Comparison of ENCODE assay signal across 9 cellular contexts in genomic region chr14:20683125-20683895, GRCh38. TPM values are rescaled to one million over a fixed set of nuclear protein-coding genes. Genes with fewer than 3 reads are reported as not detected.
DNase-seq lines count a peak whose midpoint lies in the region; ATAC-seq lines count a peak whose summit lies in the region.
"Had no signal": no experiment of that assay in that cellular context is flagged by ENCODE, and none has a peak within 500 bp of the region (broad histone marks: within the 10 kb centered on the region; RNA-seq: fewer than 3 reads in every experiment).

No MANE protein-coding gene starts in this region.

- peak; percentile 23 for ATAC-seq in GM19463 (IDR thresholded peaks at IDR 0.05; ENCODE audit: unreplicated experiment)
- peak; percentile 42 for ATAC-seq in activated T-helper 17 cell treated with anti-CD3 and anti-CD28 coated beads, Interleukin-2, amount 50 U/mL, for 72 hours (replicated peaks)

- H3K27me3 Mint-ChIP-seq in CD4-positive, alpha-beta memory T cell: peaks cover 0 to 8% of the 10 kb centered on the region in 2 donors
- H3K27me3 Mint-ChIP-seq in activated T-helper 17 cell treated with anti-CD3 and anti-CD28 coated beads, Interleukin-2, amount 50 U/mL, for 72 hours: no peaks in the 10 kb centered on the region

- H3K4me3 Mint-ChIP-seq in CD4-positive, alpha-beta memory T cell: no peak overlapping the region
- H3K4me3 Mint-ChIP-seq in activated T-helper 17 cell treated with anti-CD3 and anti-CD28 coated beads, Interleukin-2, amount 50 U/mL, for 72 hours: no peak overlapping the region
- H3K4me3 Mint-ChIP-seq: brain had no signal

- intact Hi-C loops in CD4-positive, alpha-beta memory T cell (cut with micrococcal nuclease): loop anchor here (1.0 to 5.0 kb wide), 9 partner anchors 50 to 699 kb away; partner anchors contain the start of genes APEX1, HNRNPC, PARP2 and PIP4P1

- no peaks in the 10 kb centered on the region for H3K36me3 Mint-ChIP-seq in CD4-positive, alpha-beta memory T cell
- H3K36me3 Mint-ChIP-seq in activated T-helper 17 cell treated with anti-CD3 and anti-CD28 coated beads, Interleukin-2, amount 50 U/mL, for 72 hours (ENCODE audit: low read depth): no peaks in the 10 kb centered on the region
- H3K36me3 Mint-ChIP-seq: brain had no signal

- no peaks in the 10 kb centered on the region for H3K36me3 ChIP-seq in CD4-positive, alpha-beta memory T cell (ENCODE audit: insufficient read depth, low read length)
- H3K36me3 ChIP-seq in neuron (ENCODE audit: insufficient read depth, low read length): no peaks in the 10 kb centered on the region

- H3K27ac ChIP-seq in CD4-positive, alpha-beta memory T cell (ENCODE audit: low read depth, low read length): peak overlapping the region; percentile 91

- peak overlapping the region; percentile 86 for H2AFZ ChIP-seq in neuron (ENCODE audit: low read depth, low read length)

- no peaks in the 10 kb centered on the region for H3K9me3 ChIP-seq in CD4-positive, alpha-beta memory T cell (ENCODE audit: control insufficient read depth in 1 of 2, low read length in 2 of 2)
- H3K9me3 ChIP-seq in neuron (ENCODE audit: low read length): no peaks in the 10 kb centered on the region

- H3K27ac Mint-ChIP-seq in CD4-positive, alpha-beta memory T cell: no peak overlapping the region
- no peak overlapping the region for H3K27ac Mint-ChIP-seq in activated T-helper 17 cell treated with anti-CD3 and anti-CD28 coated beads, Interleukin-2, amount 50 U/mL, for 72 hours
- H3K27ac Mint-ChIP-seq: brain had no signal

- peak overlapping the region; percentile 75 to 88 for H3K4me3 ChIP-seq in CD4-positive, alpha-beta memory T cell (ENCODE audit: low read length in 2 of 2)
- H3K4me3 ChIP-seq in neuron (ENCODE audit: low read length): peak overlapping the region; percentile 76

- no peaks in the 10 kb centered on the region for H3K27me3 ChIP-seq in CD4-positive, alpha-beta memory T cell (ENCODE audit: insufficient read depth, low read length)
- H3K27me3 ChIP-seq in neuron (ENCODE audit: insufficient read depth, low read length): no peaks in the 10 kb centered on the region

- peak; percentile 79 to 83 (median 81) for DNase-seq in CD4-positive, alpha-beta memory T cell
- DNase-seq in HS-27A (ENCODE audit: low read depth): peak; percentile 94
- peak; percentile 82 for DNase-seq in RPMI7951 (ENCODE audit: low read depth)
- DNase-seq in foreskin melanocyte: peak; percentile 89
- DNase-seq in stromal cell of bone marrow (ENCODE audit: low read depth): peak; percentile 79

- CTCF ChIA-PET in CD4-positive, alpha-beta memory T cell (lab: Charles Lee; ENCODE audit: partially characterized antibody): interaction anchor here (1.1 to 21.1 kb wide), 14 partner anchors 7 to 356 kb away, joined by 3 to 349 read pairs (median 8); partner anchors contain the start of genes ANG, CCNB1IP1, PARP2 and PIP4P1

- POLR2A ChIA-PET in CD4-positive, alpha-beta memory T cell (lab: Charles Lee; ENCODE audit: partially characterized antibody): interaction anchor here (0.7 to 6.8 kb wide), 27 partner anchors 8 to 754 kb away, joined by 3 to 85 read pairs (median 7); partner anchors contain the start of genes APEX1, CCNB1IP1, OSGEP and PARP2

- peaks cover 0 to 6% (median 0%) of the 10 kb centered on the region in 8 donors for H3K9me3 Mint-ChIP-seq in CD4-positive, alpha-beta memory T cell
- H3K9me3 Mint-ChIP-seq in activated T-helper 17 cell treated with anti-CD3 and anti-CD28 coated beads, Interleukin-2, amount 50 U/mL, for 72 hours: no peaks in the 10 kb centered on the region

- H3K4me1 Mint-ChIP-seq in CD4-positive, alpha-beta memory T cell: peaks cover 9 to 23% (median 16%) of the 10 kb centered on the region in 4 donors
- peaks cover 24% of the 10 kb centered on the region for H3K4me1 Mint-ChIP-seq in activated T-helper 17 cell treated with anti-CD3 and anti-CD28 coated beads, Interleukin-2, amount 50 U/mL, for 72 hours

- H3K4me1 ChIP-seq in CD4-positive, alpha-beta memory T cell (ENCODE audit: insufficient read depth, low read length): peaks cover 35% of the 10 kb centered on the region
- peaks cover 19% of the 10 kb centered on the region for H3K4me1 ChIP-seq in neuron (ENCODE audit: insufficient read depth, low read length)

RNA-seq across cellular contexts. Expression of gene RNASE4, which starts 1.1 kb away (rescaled TPM):
- total RNA-seq in CD4-positive, alpha-beta memory T cell: 1 to 10 TPM; 2.1 to 2.6 TPM
- 1 to 10 TPM; 1.6 to 2.5 TPM for polyA plus RNA-seq in CD4-positive, alpha-beta memory T cell
- 8.1 and 14.2 TPM in 2 replicates for total RNA-seq in RPMI7951 (2014; rRNA removed; shearing (Covaris generic))
- 1 to 10 TPM; 1.0 to 6.1 TPM for total RNA-seq in activated T-helper 17 cell treated with anti-CD3 and anti-CD28 coated beads, Interleukin-2, amount 50 U/mL, for 72 hours

RNA-seq across cellular contexts. Expression of gene ANG, which starts 5.3 kb away (rescaled TPM):
- total RNA-seq in CD4-positive, alpha-beta memory T cell: 1 to 10 TPM; 1.1 to 1.3 TPM
- polyA plus RNA-seq in CD4-positive, alpha-beta memory T cell: 1 to 10 TPM; 1.4 to 2.8 TPM
- total RNA-seq in RPMI7951 (2014; rRNA removed; shearing (Covaris generic)): 6.3 and 7.4 TPM in 2 replicates
- 10 to 100 TPM in 1 of 2 donors, 1 to 10 TPM in 1; 3.6 to 11.1 TPM for total RNA-seq in activated T-helper 17 cell treated with anti-CD3 and anti-CD28 coated beads, Interleukin-2, amount 50 U/mL, for 72 hours

RNA-seq across cellular contexts. Expression of gene OR6S1, which starts 41.8 kb away (rescaled TPM):
- total RNA-seq in CD4-positive, alpha-beta memory T cell: not detected
- polyA plus RNA-seq in CD4-positive, alpha-beta memory T cell: not detected
- total RNA-seq in RPMI7951 (2014; rRNA removed; shearing (Covaris generic)): not detected in 2 replicates
- total RNA-seq in activated T-helper 17 cell treated with anti-CD3 and anti-CD28 coated beads, Interleukin-2, amount 50 U/mL, for 72 hours: not detected

Comparison
In these comparisons a context has a peak if more than half of its experiments do, and no peak if none do; other contexts are left out.
1. Peak in every context shown above with its lines: DNase-seq, ATAC-seq, H3K4me3 ChIP-seq and H3K27ac ChIP-seq.